In the genomic region with DNA sequence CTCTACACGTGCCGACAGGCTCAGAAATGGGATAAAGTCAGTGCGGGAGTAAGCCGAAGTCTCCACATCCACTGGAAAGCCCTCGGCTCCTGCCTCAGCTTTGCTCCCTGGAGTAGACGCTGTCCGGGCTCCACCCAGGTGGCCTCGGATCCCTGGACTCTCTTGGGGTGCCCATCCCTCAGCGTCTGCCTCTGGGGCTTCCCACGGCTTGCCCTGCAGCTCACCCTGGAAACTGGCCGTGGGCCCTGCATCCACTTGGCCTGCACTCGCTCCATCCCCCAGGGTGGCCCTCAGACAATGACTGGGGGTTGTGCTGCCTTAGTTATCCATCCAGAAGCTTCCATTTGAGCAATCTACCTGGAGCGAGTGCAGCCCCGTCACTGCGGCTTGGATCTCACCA, we compare ENCODE assay signal across 22 cellular contexts.
"Had no signal": no experiment of that assay in that cellular context is flagged by ENCODE, and none has a peak within 500 bp of the region (broad histone marks: within the 10 kb centered on the region; RNA-seq: fewer than 3 reads in every experiment).

No MANE protein-coding gene starts in this region.

- H3K4me3 ChIP-seq: pancreas, right lobe of liver, skin epidermis, thyroid gland, upper lobe of right lung had no signal

- H3K4me1 ChIP-seq: upper lobe of right lung had no signal

- H3K36me3 Mint-ChIP-seq: stimulated activated memory B cell treated with anti-CD40 and anti-IgM and Interleukin-4, amounts not matched to agents 10 μg/mL and 1 μg/mL and 100 μg/mL, for 72 hours had no signal

- DNase-seq: activated CD4-positive, alpha-beta T cell treated with anti-CD3 and anti-CD28 coated beads for 4 hours; activated CD4-positive, alpha-beta T cell treated with anti-CD3 and anti-CD28 coated beads, Interleukin-2, amount 50 U/mL, for 4 hours; activated gamma-delta T cell treated with Interleukin-2 at 50 U/mL for 16 hours; activated naive CD4-positive, alpha-beta T cell treated with anti-CD3 and anti-CD28 coated beads, Interleukin-2, amount 50 U/mL, for 16 hours; activated T-cell treated with anti-CD3 and anti-CD28 coated beads, Interleukin-2, amount 50 U/mL, for 1 hour; amniotic stem cell; cortex of kidney; effector memory CD8-positive, alpha-beta T cell; foreskin fibroblast; hippocampal formation; stimulated activated CD4-positive, alpha-beta T cell treated with anti-CD3 and anti-CD28 coated beads, Interleukin-4, amount 100 ng/mL, for 24 hours; stimulated activated naive CD8-positive, alpha-beta T cell treated with anti-CD3 and anti-CD28 coated beads, Interleukin-15, amount 100 ng/mL, for 72 hours; thyroid gland; upper lobe of right lung had no signal

- H3K4me1 Mint-ChIP-seq: stimulated activated memory B cell treated with anti-CD40 and anti-IgM and Interleukin-4, amounts not matched to agents 10 μg/mL and 1 μg/mL and 100 μg/mL, for 72 hours; stimulated activated naive CD8-positive, alpha-beta T cell treated with anti-CD3 and anti-CD28 coated beads, Interleukin-15, amount 100 ng/mL, for 72 hours had no signal

- H3K9me3 Mint-ChIP-seq: activated T-helper 1 cell treated with anti-CD3 and anti-CD28 coated beads, Interleukin-12 subunit alpha, Interleukin-12 subunit beta, Interleukin-2, Interleukin-4 antibody, amounts not matched to agents 30 ng/mL and 10 ng/mL and 1 ng/mL, durations not matched to agents 14 hours and 24 hours and 36 hours; effector memory CD8-positive, alpha-beta T cell; nephron; stimulated activated memory B cell treated with anti-CD40 and anti-IgM and Interleukin-4, amounts not matched to agents 10 μg/mL and 1 μg/mL and 100 μg/mL, for 72 hours; stimulated activated naive CD8-positive, alpha-beta T cell treated with anti-CD3 and anti-CD28 coated beads, Interleukin-15, amount 100 ng/mL, for 72 hours had no signal

- H3K27ac Mint-ChIP-seq: activated T-helper 1 cell treated with anti-CD3 and anti-CD28 coated beads, Interleukin-12 subunit alpha, Interleukin-12 subunit beta, Interleukin-2, Interleukin-4 antibody, amounts not matched to agents 30 ng/mL and 10 ng/mL and 1 ng/mL, durations not matched to agents 14 hours and 24 hours and 36 hours; nephron; stimulated activated memory B cell treated with anti-CD40 and anti-IgM and Interleukin-4, amounts not matched to agents 10 μg/mL and 1 μg/mL and 100 μg/mL, for 72 hours had no signal

- H3K27me3 ChIP-seq: neutrophil, pancreas, right lobe of liver, thyroid gland, upper lobe of right lung had no signal

- H3K36me3 ChIP-seq: neutrophil, pancreas, right lobe of liver, thyroid gland, upper lobe of right lung had no signal

- H3K27ac ChIP-seq: neutrophil, pancreas, right lobe of liver, thyroid gland, upper lobe of right lung had no signal

- ATAC-seq: effector memory CD8-positive, alpha-beta T cell; esophagus mucosa; pancreas; right lobe of liver; stimulated activated memory B cell treated with anti-CD40 and anti-IgM and Interleukin-4, amounts not matched to agents 10 μg/mL and 1 μg/mL and 100 μg/mL, for 72 hours; stimulated activated naive CD8-positive, alpha-beta T cell treated with anti-CD3 and anti-CD28 coated beads, Interleukin-15, amount 100 ng/mL, for 72 hours; upper lobe of right lung had no signal

- H3K9me3 ChIP-seq: neutrophil, pancreas, right lobe of liver, thyroid gland, upper lobe of right lung had no signal

- H3K4me3 Mint-ChIP-seq: activated T-helper 1 cell treated with anti-CD3 and anti-CD28 coated beads, Interleukin-12 subunit alpha, Interleukin-12 subunit beta, Interleukin-2, Interleukin-4 antibody, amounts not matched to agents 30 ng/mL and 10 ng/mL and 1 ng/mL, durations not matched to agents 14 hours and 24 hours and 36 hours; effector memory CD8-positive, alpha-beta T cell; nephron; stimulated activated memory B cell treated with anti-CD40 and anti-IgM and Interleukin-4, amounts not matched to agents 10 μg/mL and 1 μg/mL and 100 μg/mL, for 72 hours; stimulated activated naive CD8-positive, alpha-beta T cell treated with anti-CD3 and anti-CD28 coated beads, Interleukin-15, amount 100 ng/mL, for 72 hours had no signal
